Comparison of ENCODE assay signal across 22 cellular contexts in the genomic region with DNA sequence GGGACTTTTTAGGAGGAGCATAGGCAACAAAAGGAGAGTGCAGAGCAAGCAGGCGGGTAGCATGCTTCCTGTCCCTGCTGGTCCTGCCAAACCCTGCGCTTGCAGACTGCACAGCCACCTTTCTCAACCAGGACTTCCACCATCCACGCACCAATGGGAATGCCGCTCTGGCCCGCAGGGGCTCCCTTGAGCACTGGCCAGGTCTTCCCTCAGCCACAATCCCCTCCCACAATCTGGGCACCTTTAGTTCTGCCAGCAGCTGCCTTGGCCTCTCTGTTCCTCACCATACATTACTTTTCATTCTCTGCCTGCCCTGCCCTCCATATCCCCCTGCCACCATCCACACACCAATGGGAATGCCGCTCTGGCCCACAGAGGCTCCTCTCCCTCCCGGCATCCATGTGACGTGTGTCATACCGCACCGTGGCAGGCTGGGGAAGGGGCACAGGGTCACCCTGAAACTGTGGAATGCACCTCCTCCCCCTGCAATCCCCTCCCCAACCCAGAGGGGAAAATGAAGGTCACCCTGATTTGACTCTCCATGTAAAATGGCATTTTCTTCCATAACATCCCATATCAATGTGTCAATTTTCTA.
"Had no signal": no experiment of that assay in that cellular context is flagged by ENCODE, and none has a peak within 500 bp of the region (broad histone marks: within the 10 kb centered on the region; RNA-seq: fewer than 3 reads in every experiment).

No MANE protein-coding gene starts in this region.

- ATAC-seq: activated CD4-positive, CD25-positive, alpha-beta regulatory T cell treated with anti-CD3 and anti-CD28 coated beads, Interleukin-2, amount 50 U/mL, for 24 hours; activated T-cell treated with anti-CD3 and anti-CD28 coated beads, Interleukin-2, amount 50 U/mL, for 72 hours; esophagus mucosa; left ventricle myocardium superior had no signal

- H3K36me3 ChIP-seq: prostate gland, stomach, transverse colon had no signal

- H3K36me3 Mint-ChIP-seq: activated naive CD4-positive, alpha-beta T cell treated with anti-CD3 and anti-CD28 coated beads, Interleukin-2, amount 10 ng/mL, durations not matched to agents 7 days and 5 days had no signal

- H3K27me3 ChIP-seq: stomach, transverse colon had no signal

- H3K27ac ChIP-seq: prostate gland, stomach, transverse colon had no signal

- DNase-seq: activated CD4-positive, alpha-beta memory T cell treated with anti-CD3 and anti-CD28 coated beads, Interleukin-2, amount 10 ng/mL, durations not matched to agents 7 days and 5 days; activated CD4-positive, alpha-beta T cell treated with anti-CD3 and anti-CD28 coated beads, Interleukin-2, amount 10 ng/mL, durations not matched to agents 24 days and 14 days; activated effector memory CD4-positive, alpha-beta T cell treated with Interleukin-2 at 50 U/mL for 16 hours; activated naive CD4-positive, alpha-beta T cell treated with anti-CD3 and anti-CD28 coated beads, Interleukin-2, amount 10 ng/mL, durations not matched to agents 7 days and 5 days; activated T-cell treated with anti-CD3 and anti-CD28 coated beads, Interleukin-2, amount 50 U/mL, for 72 hours; amygdala; cerebellar nuclear complex; dermis blood vessel endothelial cell; effector CD8-positive, alpha-beta T cell; foreskin melanocyte; glutamatergic neuron; hippocampal formation; left ventricle myocardium superior; mammary epithelial cell; stimulated activated CD4-positive, alpha-beta T cell treated with anti-CD3 and anti-CD28 coated beads, Interleukin-12 subunit alpha, Interleukin-12 subunit beta, amount 100 ng/mL, for 4 hours; stimulated activated CD4-positive, alpha-beta T cell treated with anti-CD3 and anti-CD28 coated beads, Interleukin-4, amount 100 ng/mL, for 4 hours; stomach; T-helper 2 cell; transverse colon had no signal

- H3K4me3 Mint-ChIP-seq: activated CD4-positive, alpha-beta memory T cell treated with anti-CD3 and anti-CD28 coated beads, Interleukin-2, amount 10 ng/mL, durations not matched to agents 7 days and 5 days; activated CD4-positive, alpha-beta T cell treated with anti-CD3 and anti-CD28 coated beads, Interleukin-2, amount 10 ng/mL, durations not matched to agents 24 days and 14 days; activated naive CD4-positive, alpha-beta T cell treated with anti-CD3 and anti-CD28 coated beads, Interleukin-2, amount 10 ng/mL, durations not matched to agents 7 days and 5 days; activated T-cell treated with anti-CD3 and anti-CD28 coated beads, Interleukin-2, amount 50 U/mL, for 72 hours had no signal

- H3K4me1 ChIP-seq: prostate gland, stomach, transverse colon had no signal

- H3K9me3 Mint-ChIP-seq: activated CD4-positive, alpha-beta memory T cell treated with anti-CD3 and anti-CD28 coated beads, Interleukin-2, amount 10 ng/mL, durations not matched to agents 7 days and 5 days; activated CD4-positive, alpha-beta T cell treated with anti-CD3 and anti-CD28 coated beads, Interleukin-2, amount 10 ng/mL, durations not matched to agents 24 days and 14 days; activated naive CD4-positive, alpha-beta T cell treated with anti-CD3 and anti-CD28 coated beads, Interleukin-2, amount 10 ng/mL, durations not matched to agents 7 days and 5 days; activated T-cell treated with anti-CD3 and anti-CD28 coated beads, Interleukin-2, amount 50 U/mL, for 72 hours had no signal

- H3K9me3 ChIP-seq: prostate gland, stomach, transverse colon had no signal

- H3K27ac Mint-ChIP-seq: activated CD4-positive, alpha-beta memory T cell treated with anti-CD3 and anti-CD28 coated beads, Interleukin-2, amount 10 ng/mL, durations not matched to agents 7 days and 5 days; activated CD4-positive, alpha-beta T cell treated with anti-CD3 and anti-CD28 coated beads, Interleukin-2, amount 10 ng/mL, durations not matched to agents 24 days and 14 days; activated naive CD4-positive, alpha-beta T cell treated with anti-CD3 and anti-CD28 coated beads, Interleukin-2, amount 10 ng/mL, durations not matched to agents 7 days and 5 days; activated T-cell treated with anti-CD3 and anti-CD28 coated beads, Interleukin-2, amount 50 U/mL, for 72 hours had no signal

- H3K4me1 Mint-ChIP-seq: activated CD4-positive, alpha-beta memory T cell treated with anti-CD3 and anti-CD28 coated beads, Interleukin-2, amount 10 ng/mL, durations not matched to agents 7 days and 5 days; activated CD4-positive, alpha-beta T cell treated with anti-CD3 and anti-CD28 coated beads, Interleukin-2, amount 10 ng/mL, durations not matched to agents 24 days and 14 days; activated naive CD4-positive, alpha-beta T cell treated with anti-CD3 and anti-CD28 coated beads, Interleukin-2, amount 10 ng/mL, durations not matched to agents 7 days and 5 days had no signal

- H3K4me3 ChIP-seq: prostate gland, stomach, transverse colon had no signal
